ENCODE assay signal across 27 cellular contexts in the genomic region with DNA sequence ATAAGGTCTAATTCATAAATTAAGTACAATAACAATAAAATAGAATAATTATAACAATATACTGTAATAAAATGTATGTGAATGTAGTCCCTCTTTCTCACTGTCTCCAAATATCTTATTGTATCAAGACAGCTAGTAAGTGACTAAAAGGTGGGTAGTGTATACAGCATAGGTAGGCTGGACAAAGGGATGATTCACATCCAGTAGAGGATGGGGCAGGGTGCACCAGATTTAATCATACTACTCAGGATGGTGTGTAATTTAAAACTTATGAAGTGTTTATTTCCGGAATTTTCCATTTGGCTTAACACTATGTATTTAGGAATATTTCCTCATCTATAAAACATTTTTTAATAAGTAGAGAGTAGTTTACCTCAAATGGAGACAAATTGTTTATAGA.
"Had no signal": no experiment of that assay in that cellular context is flagged by ENCODE, and none has a peak within 500 bp of the region (broad histone marks: within the 10 kb centered on the region; RNA-seq: fewer than 3 reads in every experiment).

No MANE protein-coding gene starts in this region.

- ATAC-seq: mucosa of descending colon; naive thymus-derived CD4-positive, alpha-beta T cell; natural killer cell treated with Interleukin-12 subunit alpha and Interleukin-12 subunit beta and Interleukin-15 and Interleukin-18, amount 100 ng/mL, for 72 hours; pancreas; right cardiac atrium; sciatic nerve; stimulated activated naive B cell treated with anti-CD40 and anti-IgM and Interleukin-4, amounts not matched to agents 10 μg/mL and 1 μg/mL and 100 μg/mL, for 72 hours; stimulated activated naive CD8-positive, alpha-beta T cell treated with anti-CD3 and anti-CD28 coated beads, Interleukin-15, Interleukin-2, amounts not matched to agents 100 U/mL and 50 U/mL, for 24 hours had no signal

- H3K27ac ChIP-seq: left ventricle myocardium inferior, pancreas, prostate gland, skin epidermis, stomach, testis, thyroid gland, transverse colon, upper lobe of left lung, vagina had no signal

- H3K4me1 Mint-ChIP-seq: memory B cell; naive thymus-derived CD4-positive, alpha-beta T cell; stimulated activated naive B cell treated with anti-CD40 and anti-IgM and Interleukin-4, amounts not matched to agents 10 μg/mL and 1 μg/mL and 100 μg/mL, for 72 hours had no signal

- DNase-seq: islet precursor cell; left ventricle myocardium inferior; midbrain; mucosa of descending colon; naive thymus-derived CD4-positive, alpha-beta T cell; pancreas; posterior cingulate gyrus; retina; right cardiac atrium; stimulated activated CD4-positive, alpha-beta T cell treated with anti-CD3 and anti-CD28 coated beads, Interleukin-12 subunit alpha, Interleukin-12 subunit beta, amount 100 ng/mL, for 4 hours; stimulated activated CD4-positive, alpha-beta T cell treated with anti-CD3 and anti-CD28 coated beads, Interleukin-15, amount 100 ng/mL, for 24 hours; stimulated activated CD4-positive, alpha-beta T cell treated with anti-CD3 and anti-CD28 coated beads, Interleukin-2, amount 100 ng/mL, for 24 hours; stimulated activated CD4-positive, alpha-beta T cell treated with anti-CD3 and anti-CD28 coated beads, Interleukin-4, amount 100 ng/mL, for 1 hour; stimulated activated naive B cell treated with anti-CD40 and anti-IgM and Interleukin-4, amounts not matched to agents 10 μg/mL and 1 μg/mL and 100 μg/mL, for 72 hours; stimulated activated naive CD8-positive, alpha-beta T cell treated with anti-CD3 and anti-CD28 coated beads, Interleukin-15, Interleukin-2, amounts not matched to agents 100 U/mL and 50 U/mL, for 24 hours; stomach; testis; thyroid gland; transverse colon; upper lobe of left lung had no signal

- H3K36me3 ChIP-seq: left ventricle myocardium inferior, pancreas, prostate gland, stomach, thyroid gland, transverse colon, upper lobe of left lung, vagina had no signal

- H3K4me1 ChIP-seq: left ventricle myocardium inferior, pancreas, prostate gland, stomach, testis, thyroid gland, transverse colon, upper lobe of left lung, vagina had no signal

- H3K27me3 ChIP-seq: pancreas, stomach, testis, thyroid gland, transverse colon, upper lobe of left lung, vagina had no signal

- H3K27ac Mint-ChIP-seq: memory B cell; naive thymus-derived CD4-positive, alpha-beta T cell; natural killer cell treated with Interleukin-12 subunit alpha and Interleukin-12 subunit beta and Interleukin-15 and Interleukin-18, amount 100 ng/mL, for 72 hours; stimulated activated naive B cell treated with anti-CD40 and anti-IgM and Interleukin-4, amounts not matched to agents 10 μg/mL and 1 μg/mL and 100 μg/mL, for 72 hours had no signal

- H3K4me3 ChIP-seq: left ventricle myocardium inferior, lung, mucosa of descending colon, pancreas, prostate gland, skin epidermis, stomach, testis, thyroid gland, transverse colon, upper lobe of left lung, vagina had no signal

- H3K9me3 ChIP-seq: pancreas, prostate gland, testis, thyroid gland, vagina had no signal

- H3K27me3 Mint-ChIP-seq: memory B cell; naive thymus-derived CD4-positive, alpha-beta T cell; natural killer cell treated with Interleukin-12 subunit alpha and Interleukin-12 subunit beta and Interleukin-15 and Interleukin-18, amount 100 ng/mL, for 72 hours; stimulated activated naive B cell treated with anti-CD40 and anti-IgM and Interleukin-4, amounts not matched to agents 10 μg/mL and 1 μg/mL and 100 μg/mL, for 72 hours had no signal

- H3K4me3 Mint-ChIP-seq: memory B cell; naive thymus-derived CD4-positive, alpha-beta T cell; natural killer cell treated with Interleukin-12 subunit alpha and Interleukin-12 subunit beta and Interleukin-15 and Interleukin-18, amount 100 ng/mL, for 72 hours; stimulated activated naive B cell treated with anti-CD40 and anti-IgM and Interleukin-4, amounts not matched to agents 10 μg/mL and 1 μg/mL and 100 μg/mL, for 72 hours had no signal

- H3K36me3 Mint-ChIP-seq: memory B cell; naive thymus-derived CD4-positive, alpha-beta T cell; stimulated activated naive B cell treated with anti-CD40 and anti-IgM and Interleukin-4, amounts not matched to agents 10 μg/mL and 1 μg/mL and 100 μg/mL, for 72 hours had no signal
